1 cellular context compared by ENCODE assay signal in genomic region chr1:39016604-39017171, GRCh38.
TF ChIP-seq lines count a peak whose summit lies in the region.

No MANE protein-coding gene starts in this region.

TF ChIP-seq in HepG2, 621 proteins besides CTCF, POLR2A, EP300 and RAD21 (continued from another document and continues in another):
- TF ChIP-seq TFDP1 (CRISPR knock-in tag; IDR thresholded peaks at IDR 0.05; ENCODE audit: borderline replicate concordance), result no peak
- TF ChIP-seq ZNF597 (CRISPR knock-in tag; IDR thresholded peaks at IDR 0.05), result no peak
- TF ChIP-seq YY1 (IDR thresholded peaks at IDR 0.05; ENCODE audit: insufficient read depth, insufficient replicate concordance, low read depth, low read length), result no peak
- TF ChIP-seq TRIM22 (IDR thresholded peaks at IDR 0.05), result no peak
- TF ChIP-seq ZNF44 (CRISPR knock-in tag; IDR thresholded peaks at IDR 0.05), result no peak
- TF ChIP-seq ZSCAN20 (CRISPR knock-in tag; IDR thresholded peaks at IDR 0.05; ENCODE audit: borderline replicate concordance), result no peak
- peak; percentile 21; the same call in 1 of the 2 replicates for TF ChIP-seq ZNF878 (CRISPR knock-in tag; IDR thresholded peaks at IDR 0.05)
- TF ChIP-seq GATA4 (IDR thresholded peaks at IDR 0.05; ENCODE audit: borderline replicate concordance, low read depth), result no peak
- TF ChIP-seq NRL (CRISPR knock-in tag; IDR thresholded peaks at IDR 0.05; ENCODE audit: borderline replicate concordance), result no peak
- TF ChIP-seq ZBTB7B (CRISPR knock-in tag; IDR thresholded peaks at IDR 0.05), result no peak
- peak; percentile 67 for TF ChIP-seq PAXIP1 (CRISPR knock-in tag; conservative IDR thresholded peaks at IDR 0.05)
- peak; percentile 70; the same call in 1 of the 2 replicates for TF ChIP-seq AHDC1 (CRISPR knock-in tag; IDR thresholded peaks at IDR 0.05; ENCODE audit: borderline replicate concordance)
- TF ChIP-seq THAP7 (CRISPR knock-in tag; IDR thresholded peaks at IDR 0.05), result no peak
- TF ChIP-seq ZBTB43 (CRISPR knock-in tag; conservative IDR thresholded peaks at IDR 0.05), result no peak
- TF ChIP-seq ZNF792 (CRISPR knock-in tag; IDR thresholded peaks at IDR 0.05), result no peak
- TF ChIP-seq SNAPC4 (CRISPR knock-in tag; IDR thresholded peaks at IDR 0.05), result no peak
- TF ChIP-seq ZIK1 (CRISPR knock-in tag; IDR thresholded peaks at IDR 0.05; ENCODE audit: borderline replicate concordance, low read depth), result no peak
- no peak for TF ChIP-seq ZBTB46 (CRISPR knock-in tag; IDR thresholded peaks at IDR 0.05; ENCODE audit: borderline replicate concordance)
- no peak for TF ChIP-seq NPAS2 (CRISPR knock-in tag; IDR thresholded peaks at IDR 0.05; ENCODE audit: borderline replicate concordance)
- no peak for TF ChIP-seq DNMT1 (CRISPR knock-in tag; IDR thresholded peaks at IDR 0.05)
- no peak for TF ChIP-seq ZNF160 (CRISPR knock-in tag; IDR thresholded peaks at IDR 0.05)
- peak; percentile 56; the same call in 1 of the 2 replicates for TF ChIP-seq HDAC1 (CRISPR knock-in tag; IDR thresholded peaks at IDR 0.05)
- no peak for TF ChIP-seq ZSCAN25 (CRISPR knock-in tag; IDR thresholded peaks at IDR 0.05)
- no peak for TF ChIP-seq ARID2 (CRISPR knock-in tag; IDR thresholded peaks at IDR 0.05; ENCODE audit: borderline replicate concordance)
- no peak for TF ChIP-seq BORCS8-MEF2B (CRISPR knock-in tag; IDR thresholded peaks at IDR 0.05)
- no peak for TF ChIP-seq HMGA1 (CRISPR knock-in tag; conservative IDR thresholded peaks at IDR 0.05)
- TF ChIP-seq ZNF639 (CRISPR knock-in tag; conservative IDR thresholded peaks at IDR 0.05), result no peak
- no peak for TF ChIP-seq NR0B2 (CRISPR knock-in tag; IDR thresholded peaks at IDR 0.05)
- TF ChIP-seq ARNTL (CRISPR knock-in tag; IDR thresholded peaks at IDR 0.05), result no peak
